ENCODE assay signal across 18 cellular contexts in the genomic region with DNA sequence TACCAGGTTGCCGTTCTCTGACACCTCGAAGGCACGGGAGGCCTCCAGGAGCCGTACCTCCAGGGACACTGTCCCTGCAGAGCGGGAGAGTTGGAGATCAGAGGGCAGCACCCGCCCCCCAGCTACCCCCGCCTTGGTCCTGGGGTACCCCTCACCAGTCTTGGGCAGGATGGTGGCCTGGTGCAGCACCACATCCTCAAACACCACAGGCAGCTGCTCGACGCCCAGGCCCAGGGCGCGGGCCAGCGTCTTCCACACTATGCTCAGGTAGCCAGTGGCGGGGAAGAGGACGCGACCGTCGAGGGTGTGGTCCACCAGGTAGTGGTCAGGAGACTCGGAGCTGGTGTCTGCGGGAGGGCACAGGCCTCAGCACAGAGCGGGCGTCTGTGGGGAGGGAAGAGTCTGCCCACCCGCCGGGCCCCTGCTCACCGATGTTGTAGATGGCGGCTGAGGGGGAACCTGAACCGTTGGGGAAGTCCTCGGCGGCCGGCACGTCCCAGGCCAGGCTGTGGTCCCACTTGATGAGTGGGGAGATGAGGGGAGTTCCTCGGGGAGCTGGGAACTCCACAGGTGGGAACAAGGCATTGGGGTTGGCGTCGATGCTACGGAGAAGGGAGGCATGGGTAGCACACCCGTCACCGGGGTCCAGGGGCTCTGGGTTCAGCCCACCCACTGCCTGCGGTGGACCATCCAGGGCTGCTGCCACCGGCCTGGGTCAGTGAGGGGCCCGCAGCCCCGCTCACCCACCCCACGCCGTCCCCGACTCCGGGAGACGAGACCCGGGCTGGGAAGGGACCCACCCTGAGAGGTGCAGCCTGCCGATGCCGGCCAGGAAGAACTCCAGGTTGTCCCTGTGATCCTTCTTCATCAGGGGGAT.
"Had no signal": no experiment of that assay in that cellular context is flagged by ENCODE, and none has a peak within 500 bp of the region (broad histone marks: within the 10 kb centered on the region; RNA-seq: fewer than 3 reads in every experiment).

No MANE protein-coding gene starts in this region.

- H3K4me1 ChIP-seq: adrenal gland, esophagus squamous epithelium, suprapubic skin had no signal

- H3K9me3 ChIP-seq: adrenal gland, esophagus squamous epithelium, neutrophil, suprapubic skin had no signal

- H3K27me3 ChIP-seq: adrenal gland, esophagus squamous epithelium, hepatocyte, neutrophil, suprapubic skin had no signal

- DNase-seq: activated CD4-positive, alpha-beta memory T cell treated with anti-CD3 and anti-CD28 coated beads for 36 hours; activated CD4-positive, alpha-beta T cell treated with anti-CD3 and anti-CD28 coated beads for 1 hour; activated CD8-positive, alpha-beta memory T cell treated with anti-CD3 and anti-CD28 coated beads, Interleukin-2, amount 10 ng/mL, durations not matched to agents 7 days and 5 days; activated naive CD4-positive, alpha-beta T cell treated with anti-CD3 and anti-CD28 coated beads, Interleukin-2, amount 50 U/mL, for 16 hours; activated T-cell treated with anti-CD3 and anti-CD28 coated beads, Interleukin-2, amount 50 U/mL, for 24 hours; adrenal gland; effector CD4-positive, alpha-beta T cell; esophagus squamous epithelium; mesenchymal stem cell; posterior cingulate gyrus; retina; T-helper 9 cell; trophoblast cell had no signal

- ATAC-seq: activated CD8-positive, alpha-beta memory T cell treated with anti-CD3 and anti-CD28 coated beads, Interleukin-2, amount 10 ng/mL, durations not matched to agents 7 days and 5 days; naive thymus-derived CD8-positive, alpha-beta T cell had no signal

- H3K4me3 ChIP-seq: adrenal gland, esophagus squamous epithelium, hepatocyte, skin epidermis, suprapubic skin had no signal

- H2AFZ ChIP-seq: hepatocyte had no signal

- H3K27ac ChIP-seq: adrenal gland, esophagus squamous epithelium, hepatocyte, neutrophil, skin epidermis, suprapubic skin had no signal

- H3K4me2 ChIP-seq: hepatocyte had no signal
